ENCODE assay signal across 7 cellular contexts in genomic region chr11:125062931-125063428, GRCh38. TPM values are rescaled to one million over a fixed set of nuclear protein-coding genes. Genes with fewer than 3 reads are reported as not detected.
DNase-seq lines count a peak whose midpoint lies in the region; ATAC-seq and TF ChIP-seq lines count a peak whose summit lies in the region.

Gene SLC37A2 (plus strand): TSS chr11:125063305. CDS start chr11:125063368, 63 bp downstream.

- H4K5ac ChIP-seq in H9 (ENCODE audit: insufficient read length, low read depth, low read length), result no peak within 1 kb of the TSS

- ATAC-seq in activated CD8-positive, alpha-beta T cell treated with anti-CD3 and anti-CD28 coated beads for 36 hours, result peak; percentile 93
- peak; percentile 85 for ATAC-seq in esophagus mucosa
- peak; percentile 88 for ATAC-seq in stimulated activated naive CD8-positive, alpha-beta T cell treated with anti-CD3 and anti-CD28 coated beads, Interleukin-15, Interleukin-2, amounts not matched to agents 100 U/mL and 50 U/mL, for 24 hours

- H3K36me3 ChIP-seq in mucosa of rectum (ENCODE audit: control insufficient read depth in 2 of 2, insufficient read depth in 2 of 2, low read length in 2 of 2), result no peaks in the 10 kb centered on the region

- H3K18ac ChIP-seq in H9 (ENCODE audit: insufficient read length, low read depth, low read length), result no peak within 1 kb of the TSS

- peaks cover 15% of the 10 kb centered on the region for H3K23me2 ChIP-seq in H9 (ENCODE audit: insufficient read length, low read depth, low read length, poor library complexity, severe bottlenecking)

- H3K27ac ChIP-seq in H9 (ENCODE audit: insufficient read length, low read depth, low read length), result no peak within 1 kb of the TSS
- H3K27ac ChIP-seq in mucosa of rectum (ENCODE audit: low read depth in 2 of 2, low read length in 2 of 2), result peak within 1 kb of the TSS; percentile 27 to 53

- TF ChIP-seq CTCF in GM13977 (IDR thresholded peaks at IDR 0.05; ENCODE audit: extremely low read depth, insufficient read depth, missing control alignments) (peak; percentile 5), H9 (conservative IDR thresholded peaks at IDR 0.05) (peak; percentile 45)
- no peak for TF ChIP-seq CTCF in activated CD8-positive, alpha-beta T cell treated with anti-CD3 and anti-CD28 coated beads for 36 hours (IDR thresholded peaks at IDR 0.05)

- intact Hi-C loops in activated CD8-positive, alpha-beta T cell treated with anti-CD3 and anti-CD28 coated beads for 36 hours (cut with micrococcal nuclease), result no loop called here

- WGBS in H9 (ENCODE audit: extremely low coverage, insufficient read length, low lambda C conversion rate), result no CpG with 5 or more reads among the region's 46 CpGs

- no peak within 1 kb of the TSS for H2BK20ac ChIP-seq in H9 (ENCODE audit: low read depth, low read length, poor library complexity, severe bottlenecking)

- no peak within 1 kb of the TSS for H3K56ac ChIP-seq in H9 (ENCODE audit: insufficient read length, low read depth, low read length)

- POLR2A ChIA-PET in activated CD8-positive, alpha-beta T cell treated with anti-CD3 and anti-CD28 coated beads for 36 hours (lab: Charles Lee), result no interaction called here

- no peak within 1 kb of the TSS for H2BK12ac ChIP-seq in H9 (ENCODE audit: insufficient read length, low read depth, low read length)

- H3K14ac ChIP-seq in H9 (ENCODE audit: insufficient read depth, low read length), result peak within 1 kb of the TSS; percentile 54

- H3K9me3 Mint-ChIP-seq in H9, result no peaks in the 10 kb centered on the region
- no peaks in the 10 kb centered on the region for H3K9me3 Mint-ChIP-seq in activated CD8-positive, alpha-beta T cell treated with anti-CD3 and anti-CD28 coated beads for 36 hours

- H2AFZ ChIP-seq in H9 (ENCODE audit: low read length), result peak within 1 kb of the TSS; percentile 60

- H3K27me3 ChIP-seq in H9 (ENCODE audit: insufficient read depth, low read length) (peaks cover 9% of the 10 kb centered on the region), mucosa of rectum (ENCODE audit: control insufficient read depth in 2 of 2, insufficient read depth in 2 of 2, low read length in 2 of 2) (peaks cover 15 to 19% of the 10 kb centered on the region in 2 donors)

- peak within 1 kb of the TSS; percentile 73 to 89 for H3K4me3 Mint-ChIP-seq in H9
- peak within 1 kb of the TSS; percentile 70 for H3K4me3 Mint-ChIP-seq in activated CD8-positive, alpha-beta T cell treated with anti-CD3 and anti-CD28 coated beads for 36 hours

- H3K4ac ChIP-seq in H9 (ENCODE audit: low read depth, low read length), result no peak within 1 kb of the TSS

- no peak within 1 kb of the TSS for H2AK5ac ChIP-seq in H9 (ENCODE audit: insufficient read length, low read length)

- H3K4me1 ChIP-seq in H9 (ENCODE audit: insufficient read depth, low read length) (no peaks in the 10 kb centered on the region), mucosa of rectum (ENCODE audit: control insufficient read depth in 2 of 2, insufficient read depth in 2 of 2, low read length in 2 of 2) (peaks cover 5 to 7% of the 10 kb centered on the region in 2 donors)

- H3K79me1 ChIP-seq in H9 (ENCODE audit: insufficient read depth, low read depth, low read length, poor library complexity, severe bottlenecking), result no peaks in the 10 kb centered on the region

- H3K9ac ChIP-seq in H9 (ENCODE audit: extremely low read depth, insufficient read length, low read length), result no peak within 1 kb of the TSS
- peak within 1 kb of the TSS in 1 of 2 donors; percentile 70 for H3K9ac ChIP-seq in mucosa of rectum (ENCODE audit: low read depth in 1 of 2, low read length in 2 of 2)

- H2BK15ac ChIP-seq in H9 (ENCODE audit: low read depth, low read length), result no peak within 1 kb of the TSS

- H4K8ac ChIP-seq in H9 (replicated peaks; ENCODE audit: insufficient read length, low read depth, low read length), result no peak within 1 kb of the TSS

- no peaks in the 10 kb centered on the region for H3K9me3 ChIP-seq in H9 (ENCODE audit: control insufficient read depth, low read depth, low read length)
- no peaks in the 10 kb centered on the region for H3K9me3 ChIP-seq in mucosa of rectum (ENCODE audit: control insufficient read depth in 2 of 2, low read length in 2 of 2)

- no peak within 1 kb of the TSS for H2BK5ac ChIP-seq in H9 (ENCODE audit: insufficient read length, low read length)

- no peak within 1 kb of the TSS for H2BK120ac ChIP-seq in H9 (ENCODE audit: low read depth, low read length, poor library complexity, severe bottlenecking)

- no peaks in the 10 kb centered on the region for H3K36me3 Mint-ChIP-seq in H9 (ENCODE audit: insufficient read depth in 1 of 3, low read depth in 3 of 3)
- H3K36me3 Mint-ChIP-seq in activated CD8-positive, alpha-beta T cell treated with anti-CD3 and anti-CD28 coated beads for 36 hours (ENCODE audit: low read depth), result no peaks in the 10 kb centered on the region

- in situ Hi-C loops in GM13977 (cut with MboI; ENCODE audit: low pct_unique_long_range_greater_than_20kb, low sequenced_read_pairs, unreplicated experiment), result no loop called here

- H3K27me3 Mint-ChIP-seq in H9 (ENCODE audit: low read depth), result peaks cover 68% of the 10 kb centered on the region
- H3K27me3 Mint-ChIP-seq in activated CD8-positive, alpha-beta T cell treated with anti-CD3 and anti-CD28 coated beads for 36 hours, result peaks cover 34% of the 10 kb centered on the region

- peak; percentile 87 for DNase-seq in GM13977 (ENCODE audit: low spot score)
- peak; percentile 71 for DNase-seq in H9
- peak; percentile 44 for DNase-seq in LoVo (ENCODE audit: low spot score)
- peak; percentile 73 for DNase-seq in activated CD8-positive, alpha-beta T cell treated with anti-CD3 and anti-CD28 coated beads for 36 hours
- peak; percentile 64 for DNase-seq in stimulated activated naive CD8-positive, alpha-beta T cell treated with anti-CD3 and anti-CD28 coated beads, Interleukin-15, Interleukin-2, amounts not matched to agents 100 U/mL and 50 U/mL, for 24 hours

- H3K23ac ChIP-seq in H9 (ENCODE audit: insufficient read length, low read depth, low read length), result no peak within 1 kb of the TSS

- CTCF ChIA-PET in activated CD8-positive, alpha-beta T cell treated with anti-CD3 and anti-CD28 coated beads for 36 hours (lab: Charles Lee), result interaction anchor here (1.3 kb wide), 1 partner anchor 78 kb away, joined by 3 read pairs; no protein-coding TSS in a partner anchor

- peaks cover 8 to 9% of the 10 kb centered on the region in 2 experiments for H3K4me1 Mint-ChIP-seq in H9
- H3K4me1 Mint-ChIP-seq in activated CD8-positive, alpha-beta T cell treated with anti-CD3 and anti-CD28 coated beads for 36 hours (ENCODE audit: low read depth), result peaks cover 6% of the 10 kb centered on the region

- no peaks in the 10 kb centered on the region for H4K20me1 ChIP-seq in H9 (ENCODE audit: control insufficient read depth, insufficient read depth, insufficient read length)

- no peak within 1 kb of the TSS for H3T11ph ChIP-seq in H9 (ENCODE audit: low read length)

- peak within 1 kb of the TSS; percentile 73 to 79 for H3K4me3 ChIP-seq in mucosa of rectum (ENCODE audit: low read length in 2 of 2)

- no peaks in the 10 kb centered on the region for H3K79me2 ChIP-seq in H9 (ENCODE audit: insufficient read depth, low read length)

- H3K4me2 ChIP-seq in H9 (ENCODE audit: insufficient read depth, insufficient read length, low read length), result peak within 1 kb of the TSS; percentile 78

- no peak within 1 kb of the TSS for H4K91ac ChIP-seq in H9 (ENCODE audit: insufficient read length, low read depth, low read length)

- no peak within 1 kb of the TSS for H3K27ac Mint-ChIP-seq in H9
- H3K27ac Mint-ChIP-seq in activated CD8-positive, alpha-beta T cell treated with anti-CD3 and anti-CD28 coated beads for 36 hours, result peak within 1 kb of the TSS; percentile 39

RNA-seq across cellular contexts. Expression of gene SLC37A2, which starts in this region (rescaled TPM):
- total RNA-seq in H9 (2021), result 0.61 and 1.2 TPM in 2 replicates
- total RNA-seq in activated CD8-positive, alpha-beta T cell treated with anti-CD3 and anti-CD28 coated beads for 36 hours, result under 1 TPM; 0.70 to 0.74 TPM
- total RNA-seq in esophagus mucosa, result 15.5 TPM

Comparison
In these comparisons a context has a peak if more than half of its experiments do, and no peak if none do; other contexts are left out.
1. Peak in DNase-seq and ATAC-seq in activated CD8-positive, alpha-beta T cell treated with anti-CD3 and anti-CD28 coated beads for 36 hours; RNA of the gene not detected or under 1 TPM.